Comparison of ENCODE assay signal across 34 cellular contexts in the genomic region with DNA sequence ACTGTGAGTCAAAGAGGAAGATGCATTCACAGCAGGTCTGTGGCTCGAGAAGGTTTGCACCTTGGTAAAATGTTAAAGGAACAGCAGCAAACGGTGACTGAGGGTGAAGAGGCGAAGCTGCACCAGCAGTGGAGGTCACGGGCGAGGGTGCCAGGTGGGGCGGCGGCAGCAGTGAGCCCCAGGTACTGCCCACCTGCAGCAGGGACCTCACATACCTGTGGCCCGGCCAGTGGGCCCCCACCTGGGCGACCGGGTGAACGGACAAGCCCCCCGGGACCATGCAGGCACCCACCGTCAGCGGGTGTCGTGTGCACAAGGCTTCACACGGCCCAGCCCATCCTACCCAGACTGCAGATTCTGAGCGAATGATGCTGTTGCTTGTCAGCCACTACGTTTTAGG. TPM values are rescaled to one million over a fixed set of nuclear protein-coding genes. Genes with fewer than 3 reads are reported as not detected.
"Had no signal": no experiment of that assay in that cellular context is flagged by ENCODE, and none has a peak within 500 bp of the region (broad histone marks: within the 10 kb centered on the region; RNA-seq: fewer than 3 reads in every experiment).

No MANE protein-coding gene starts in this region.

- FAIRE-seq: bronchial epithelial cell, endometrium, islet of Langerhans had no signal

- H3K27me3 ChIP-seq: right atrium auricular region, thyroid gland had no signal

- H3K4me1 ChIP-seq: esophagus squamous epithelium, parathyroid adenoma, right atrium auricular region, thyroid gland had no signal

- H3K27ac ChIP-seq: epithelial cell of prostate, esophagus squamous epithelium, parathyroid adenoma, right atrium auricular region, skin epidermis, thyroid gland had no signal

- ATAC-seq: activated naive CD4-positive, alpha-beta T cell treated with anti-CD3 and anti-CD28 coated beads, Interleukin-2, amount 50 U/mL, for 72 hours; activated T-cell treated with anti-CD3 and anti-CD28 coated beads, Interleukin-2, amount 50 U/mL, for 4 hours; activated T-helper 17 cell treated with anti-CD3 and anti-CD28 coated beads, Interleukin-2, amount 50 U/mL, for 72 hours; left ventricle myocardium superior; naive thymus-derived CD4-positive, alpha-beta T cell; stimulated activated memory B cell treated with anti-CD40 and anti-IgM and Interleukin-4, amounts not matched to agents 10 μg/mL and 1 μg/mL and 100 μg/mL, for 72 hours; stimulated activated naive CD8-positive, alpha-beta T cell treated with anti-CD3 and anti-CD28 coated beads, Interleukin-15, amount 100 ng/mL, for 72 hours; WTC11 had no signal

- H3K9me3 ChIP-seq: thyroid gland had no signal

- DNase-seq: activated CD4-positive, alpha-beta memory T cell treated with anti-CD3 and anti-CD28 coated beads, Interleukin-2, amount 10 ng/mL, durations not matched to agents 7 days and 5 days; activated CD4-positive, alpha-beta T cell treated with anti-CD3 and anti-CD28 coated beads for 1 hour; activated CD4-positive, alpha-beta T cell treated with anti-CD3 and anti-CD28 coated beads, Interleukin-2, amount 10 ng/mL, durations not matched to agents 7 days and 5 days; activated CD8-positive, alpha-beta memory T cell treated with anti-CD3 and anti-CD28 coated beads, Interleukin-2, amount 50 U/mL, for 48 hours; activated naive CD4-positive, alpha-beta T cell; activated T-cell treated with anti-CD3 and anti-CD28 coated beads, Interleukin-2, amount 50 U/mL, for 4 hours; esophagus squamous epithelium; foreskin melanocyte; glutamatergic neuron; left ventricle myocardium superior; midbrain; naive thymus-derived CD4-positive, alpha-beta T cell; nucleus accumbens; stimulated activated CD4-positive, alpha-beta T cell treated with anti-CD3 and anti-CD28 coated beads, Interleukin-4, amount 100 ng/mL, for 4 hours; stimulated activated CD8-positive, alpha-beta memory T cell treated with anti-CD3 and anti-CD28 coated beads, Interleukin-4, amount 100 ng/mL, for 48 hours; stimulated activated naive CD8-positive, alpha-beta T cell treated with anti-CD3 and anti-CD28 coated beads, Interleukin-15, amount 100 ng/mL, for 72 hours; substantia nigra; SW 1271; T-helper 9 cell; thyroid gland had no signal

- H3K36me3 ChIP-seq: esophagus squamous epithelium, right atrium auricular region, thyroid gland had no signal

- H3K4me3 ChIP-seq: esophagus squamous epithelium, right atrium auricular region, skin epidermis, thyroid gland had no signal

RNA-seq across cellular contexts. Expression of gene KCNG2, which starts 23.6 kb away (rescaled TPM):
- total RNA-seq: activated CD4-positive, alpha-beta memory T cell treated with anti-CD3 and anti-CD28 coated beads, Interleukin-2, amount 10 ng/mL, durations not matched to agents 7 days and 5 days; activated CD4-positive, alpha-beta T cell treated with anti-CD3 and anti-CD28 coated beads, Interleukin-2, amount 10 ng/mL, durations not matched to agents 7 days and 5 days; activated naive CD4-positive, alpha-beta T cell treated with anti-CD3 and anti-CD28 coated beads, Interleukin-2, amount 50 U/mL, for 72 hours; activated T-cell treated with anti-CD3 and anti-CD28 coated beads, Interleukin-2, amount 50 U/mL, for 4 hours; activated T-helper 17 cell treated with anti-CD3 and anti-CD28 coated beads, Interleukin-2, amount 50 U/mL, for 72 hours; bronchial epithelial cell; left ventricle myocardium superior; naive thymus-derived CD4-positive, alpha-beta T cell; pulmonary artery endothelial cell; right atrium auricular region; ureter had no signal
- polyA plus RNA-seq: naive thymus-derived CD4-positive, alpha-beta T cell; neural cell had no signal
